17 cellular contexts compared by ENCODE assay signal in genomic region chr22:24341657-24342056, GRCh38.
DNase-seq lines count a peak whose midpoint lies in the region; FAIRE-seq and TF ChIP-seq lines count a peak whose summit lies in the region.
"Had no signal": no experiment of that assay in that cellular context is flagged by ENCODE, and none has a peak within 500 bp of the region (broad histone marks: within the 10 kb centered on the region; RNA-seq: fewer than 3 reads in every experiment).

No MANE protein-coding gene starts in this region.

- H3K56ac ChIP-seq in H9 (ENCODE audit: insufficient read length, low read depth, low read length), result no peak overlapping the region

- no peak overlapping the region for H3K4me2 ChIP-seq in H9 (ENCODE audit: insufficient read depth, insufficient read length, low read length)
- no peak overlapping the region for H3K4me2 ChIP-seq in mesenchymal stem cell (ENCODE audit: low read length, poor library complexity, severe bottlenecking)

- H3K14ac ChIP-seq in H9 (ENCODE audit: insufficient read depth, low read length), result no peak overlapping the region
- H3K14ac ChIP-seq in mesenchymal stem cell (ENCODE audit: low read length in 2 of 2), result no peak overlapping the region

- FAIRE-seq in urothelium cell line (lab: Jason Lieb, UNC), result peak; percentile 17
- FAIRE-seq: D721Med had no signal

- H3K4me3 ChIP-seq in BE2C (ENCODE audit: low read depth, low read length) (no peak overlapping the region), mesenchymal stem cell (ENCODE audit: insufficient read depth in 1 of 2, low read depth in 1 of 2, low read length in 2 of 2) (no peak overlapping the region), HAP-1 (no peak overlapping the region)

- H3K18ac ChIP-seq in H9 (ENCODE audit: insufficient read length, low read depth, low read length) (no peak overlapping the region), mesenchymal stem cell (ENCODE audit: low read depth in 1 of 2, low read length in 2 of 2) (no peak overlapping the region)

- no peak for TF ChIP-seq CTCF in BE2C (IDR thresholded peaks at IDR 0.05; ENCODE audit: low read depth, low read length)
- TF ChIP-seq CTCF in H9 (conservative IDR thresholded peaks at IDR 0.05), result no peak
- no peak for TF ChIP-seq CTCF in osteocyte (IDR thresholded peaks at IDR 0.05)

- no peak overlapping the region for H3K23ac ChIP-seq in H9 (ENCODE audit: insufficient read length, low read depth, low read length)
- no peak overlapping the region for H3K23ac ChIP-seq in mesenchymal stem cell (ENCODE audit: low read length in 2 of 2)

- H2BK120ac ChIP-seq in H9 (ENCODE audit: low read depth, low read length, poor library complexity, severe bottlenecking) (no peak overlapping the region), mesenchymal stem cell (ENCODE audit: low read depth, low read length) (no peak overlapping the region)

- no peaks in the 10 kb centered on the region for H3K27me3 ChIP-seq in BE2C
- H3K27me3 ChIP-seq in H9 (ENCODE audit: insufficient read depth, low read length), result no peaks in the 10 kb centered on the region
- no peaks in the 10 kb centered on the region for H3K27me3 ChIP-seq in mesenchymal stem cell (ENCODE audit: control insufficient read depth in 1 of 2, insufficient read depth in 1 of 2, low read length in 2 of 2)
- H3K27me3 ChIP-seq in HAP-1 (ENCODE audit: low read depth), result no peaks in the 10 kb centered on the region

- H3K4me3 Mint-ChIP-seq in H9 (no peak overlapping the region), osteocyte (ENCODE audit: unreplicated experiment) (no peak overlapping the region)
- H3K4me3 Mint-ChIP-seq: CD4-positive, alpha-beta T cell had no signal

- peak; percentile 14 for DNase-seq in BE2C
- no peak for DNase-seq in H9
- DNase-seq in mesenchymal stem cell, result no peak
- no peak for DNase-seq in urothelium cell line (ENCODE audit: low spot score)
- DNase-seq in HAP-1 (ENCODE audit: low spot score in 2 of 2), result no peak
- DNase-seq in osteocyte (ENCODE audit: extremely low spot score, unreplicated experiment), result no peak
- no peak for DNase-seq in Kasumi-1 (lab: John Stamatoyannopoulos, UW)
- DNase-seq: Caco-2; CD4-positive, alpha-beta T cell; DMS153; DMS79; GDM1; GOT3; H7 had no signal

- peaks cover 32 to 48% of the 10 kb centered on the region in 2 experiments for H3K4me1 Mint-ChIP-seq in H9
- H3K4me1 Mint-ChIP-seq in osteocyte (ENCODE audit: unreplicated experiment), result no peaks in the 10 kb centered on the region

- H3K27ac ChIP-seq in H9 (ENCODE audit: insufficient read length, low read depth, low read length) (no peak overlapping the region), mesenchymal stem cell (ENCODE audit: low read length, poor library complexity, severe bottlenecking) (no peak overlapping the region)
- H3K27ac ChIP-seq: C4-2B, HL-60 had no signal

- H2BK15ac ChIP-seq in H9 (ENCODE audit: low read depth, low read length) (no peak overlapping the region), mesenchymal stem cell (ENCODE audit: low read depth, poor library complexity, severe bottlenecking) (peak overlapping the region; percentile 26)

- H2BK5ac ChIP-seq in H9 (ENCODE audit: insufficient read length, low read length) (peak overlapping the region; percentile 69), mesenchymal stem cell (ENCODE audit: low read depth, low read length, poor library complexity, severe bottlenecking) (no peak overlapping the region)

- H3K23me2 ChIP-seq in H9 (ENCODE audit: insufficient read length, low read depth, low read length, poor library complexity, severe bottlenecking), result no peaks in the 10 kb centered on the region

- H2AFZ ChIP-seq in H9 (ENCODE audit: low read length) (no peak overlapping the region), mesenchymal stem cell (ENCODE audit: low read depth, low read length) (no peak overlapping the region)

- H2BK12ac ChIP-seq in H9 (ENCODE audit: insufficient read length, low read depth, low read length), result no peak overlapping the region
- no peak overlapping the region for H2BK12ac ChIP-seq in mesenchymal stem cell (ENCODE audit: low read length in 2 of 2)

- H4K91ac ChIP-seq in H9 (ENCODE audit: insufficient read length, low read depth, low read length) (no peak overlapping the region), mesenchymal stem cell (ENCODE audit: low read length) (no peak overlapping the region)

- H2BK20ac ChIP-seq in H9 (ENCODE audit: low read depth, low read length, poor library complexity, severe bottlenecking), result no peak overlapping the region

- H4K5ac ChIP-seq in H9 (ENCODE audit: insufficient read length, low read depth, low read length), result no peak overlapping the region

- no peaks in the 10 kb centered on the region for H3K9me3 Mint-ChIP-seq in H9
- H3K9me3 Mint-ChIP-seq in osteocyte (ENCODE audit: unreplicated experiment), result no peaks in the 10 kb centered on the region
- H3K9me3 Mint-ChIP-seq: CD4-positive, alpha-beta T cell had no signal

- peaks cover 4% of the 10 kb centered on the region; the same call in 1 of the 2 replicates for H3K4me1 ChIP-seq in BE2C
- peaks cover 13% of the 10 kb centered on the region for H3K4me1 ChIP-seq in H9 (ENCODE audit: insufficient read depth, low read length)
- no peaks in the 10 kb centered on the region for H3K4me1 ChIP-seq in mesenchymal stem cell (ENCODE audit: control insufficient read depth, insufficient read depth, low read depth, low read length)
- no peaks in the 10 kb centered on the region for H3K4me1 ChIP-seq in HAP-1

- peaks cover 27 to 52% (median 50%) of the 10 kb centered on the region in 3 experiments for H3K36me3 Mint-ChIP-seq in H9 (ENCODE audit: insufficient read depth in 1 of 3, low read depth in 3 of 3)
- peaks cover 37% of the 10 kb centered on the region for H3K36me3 Mint-ChIP-seq in osteocyte (ENCODE audit: unreplicated experiment)

- peaks cover 53% of the 10 kb centered on the region for H3K36me3 ChIP-seq in BE2C
- H3K36me3 ChIP-seq in mesenchymal stem cell (ENCODE audit: control insufficient read depth in 1 of 2, insufficient read depth in 2 of 2, low read depth in 1 of 2, low read length in 2 of 2), result peaks cover 21 to 82% of the 10 kb centered on the region in 2 experiments
- peaks cover 33% of the 10 kb centered on the region for H3K36me3 ChIP-seq in HAP-1 (replicated peaks)

- WGBS in H9 (ENCODE audit: extremely low coverage, insufficient read length, low lambda C conversion rate), result no CpG with 5 or more reads among the region's 6 CpGs
- WGBS in mesenchymal stem cell, result 94% methylated on average over 5 of the region's 6 CpGs

- no peaks in the 10 kb centered on the region for H3K79me2 ChIP-seq in H9 (ENCODE audit: insufficient read depth, low read length)

- H3K27ac Mint-ChIP-seq in H9, result no peak overlapping the region; a peak in 1 of 7 replicates
- H3K27ac Mint-ChIP-seq in osteocyte (ENCODE audit: unreplicated experiment), result no peak overlapping the region
- H3K27ac Mint-ChIP-seq: CD4-positive, alpha-beta T cell had no signal

- H3K9me3 ChIP-seq in BE2C, result no peaks in the 10 kb centered on the region
- H3K9me3 ChIP-seq in H9 (ENCODE audit: control insufficient read depth, low read depth, low read length), result no peaks in the 10 kb centered on the region
- H3K9me3 ChIP-seq in mesenchymal stem cell (ENCODE audit: control insufficient read depth, low read length), result no peaks in the 10 kb centered on the region
- H3K9me3 ChIP-seq in HAP-1, result no peaks in the 10 kb centered on the region
- H3K9me3 ChIP-seq: Caco-2 had no signal

- H3K9ac ChIP-seq in H9 (ENCODE audit: extremely low read depth, insufficient read length, low read length) (no peak overlapping the region), mesenchymal stem cell (ENCODE audit: low read length) (no peak overlapping the region)

- H3K4ac ChIP-seq in H9 (ENCODE audit: low read depth, low read length), result no peak overlapping the region
- H3K4ac ChIP-seq in mesenchymal stem cell (ENCODE audit: low read depth in 1 of 2, low read length in 2 of 2), result no peak overlapping the region

- H4K20me1 ChIP-seq in H9 (ENCODE audit: control insufficient read depth, insufficient read depth, insufficient read length), result no peaks in the 10 kb centered on the region

- no peak overlapping the region for H3T11ph ChIP-seq in H9 (ENCODE audit: low read length)

- H3K79me1 ChIP-seq in H9 (ENCODE audit: insufficient read depth, low read depth, low read length, poor library complexity, severe bottlenecking), result no peaks in the 10 kb centered on the region
- peaks cover 19% of the 10 kb centered on the region for H3K79me1 ChIP-seq in mesenchymal stem cell (replicated peaks; ENCODE audit: low read length, poor library complexity, severe bottlenecking)

- no peaks in the 10 kb centered on the region for H3K27me3 Mint-ChIP-seq in H9 (ENCODE audit: low read depth)
- no peaks in the 10 kb centered on the region for H3K27me3 Mint-ChIP-seq in osteocyte (ENCODE audit: unreplicated experiment)
- H3K27me3 Mint-ChIP-seq: CD4-positive, alpha-beta T cell had no signal

- no peak overlapping the region for H4K8ac ChIP-seq in H9 (replicated peaks; ENCODE audit: insufficient read length, low read depth, low read length)
- H4K8ac ChIP-seq in mesenchymal stem cell (ENCODE audit: low read length), result no peak overlapping the region

- H2AK5ac ChIP-seq in H9 (ENCODE audit: insufficient read length, low read length), result no peak overlapping the region
- no peak overlapping the region for H2AK5ac ChIP-seq in mesenchymal stem cell (ENCODE audit: low read length, severe bottlenecking)

- in situ Hi-C loops in HAP-1 (cut with MboI; ENCODE audit: low sequenced_read_pairs), result no loop called here
